Comparison of ENCODE assay signal across 15 cellular contexts in genomic region chrX:72108666-72109065, GRCh38. TPM values are rescaled to one million over a fixed set of nuclear protein-coding genes. Genes with fewer than 3 reads are reported as not detected.
DNase-seq lines count a peak whose midpoint lies in the region; TF ChIP-seq lines count a peak whose summit lies in the region.
"Had no signal": no experiment of that assay in that cellular context is flagged by ENCODE, and none has a peak within 500 bp of the region (broad histone marks: within the 10 kb centered on the region; RNA-seq: fewer than 3 reads in every experiment).

No MANE protein-coding gene starts in this region.

- no peaks in the 10 kb centered on the region for H3K9me2 ChIP-seq in OCI-LY7 (ENCODE audit: insufficient read depth, low read length)

- H3K27ac ChIP-seq in HEK293 (ENCODE audit: extremely low read depth, low read depth, low read length) (no peak overlapping the region), osteoblast (ENCODE audit: low read depth, low read length) (no peak overlapping the region), sigmoid colon (no peak overlapping the region), OCI-LY7 (ENCODE audit: low read depth, low read length, poor library complexity, severe bottlenecking) (no peak overlapping the region)

- H3K4me2 ChIP-seq in osteoblast (ENCODE audit: insufficient read depth, low read length) (no peak overlapping the region), OCI-LY7 (ENCODE audit: low read length) (no peak overlapping the region)
- H3K4me2 ChIP-seq: GM23338 had no signal

- H3K4me1 Mint-ChIP-seq in CD14-positive monocyte = peaks cover 83% of the 10 kb centered on the region
- peaks cover 29% of the 10 kb centered on the region for H3K4me1 Mint-ChIP-seq in endothelial cell (ENCODE audit: unreplicated experiment)

- CTCF ChIA-PET in HEK293 (lab: Yijun Ruan, JAX) (interaction anchor here (5.3 kb wide), 1 partner anchor 17 kb away, joined by 33 read pairs; no protein-coding TSS in a partner anchor), OCI-LY7 (lab: Charles Lee; ENCODE audit: unreplicated experiment) (no interaction called here)

- no peak for DNase-seq in CD14-positive monocyte (ENCODE audit: low spot score)
- DNase-seq in endothelial cell (ENCODE audit: low spot score) = no peak
- peak; percentile 38 for DNase-seq in osteoblast (ENCODE audit: insufficient read length, low spot score, missing footprints)
- DNase-seq in sigmoid colon = no peak
- no peak for DNase-seq in central memory CD4-positive, alpha-beta T cell
- no peak for DNase-seq in OCI-LY7 (ENCODE audit: low spot score)
- no peak for DNase-seq in NK-92 (lab: John Stamatoyannopoulos, UW; ENCODE audit: unreplicated experiment)
- DNase-seq: BE2C, Calu3, DMS 273 treated with DMSO at 0.1 percent for 48 hours, H7, IMR-90 had no signal

- no peaks in the 10 kb centered on the region for H3K36me3 ChIP-seq in HEK293 (ENCODE audit: control insufficient read depth in 2 of 2, insufficient read depth in 1 of 2, low read length in 2 of 2)
- H3K36me3 ChIP-seq in osteoblast (ENCODE audit: insufficient read depth, low read length) = no peaks in the 10 kb centered on the region
- no peaks in the 10 kb centered on the region for H3K36me3 ChIP-seq in sigmoid colon
- H3K36me3 ChIP-seq in OCI-LY7 (ENCODE audit: insufficient read depth, low read length) = no peaks in the 10 kb centered on the region

- no peak overlapping the region for H3K4me3 Mint-ChIP-seq in CD14-positive monocyte
- H3K4me3 Mint-ChIP-seq in endothelial cell (ENCODE audit: unreplicated experiment) = peak overlapping the region; percentile 18
- H3K4me3 Mint-ChIP-seq: GM23338 had no signal

- H3K9me3 Mint-ChIP-seq in CD14-positive monocyte (peaks cover 0 to 12% (median 0%) of the 10 kb centered on the region in 7 donors), endothelial cell (ENCODE audit: unreplicated experiment) (no peaks in the 10 kb centered on the region)
- H3K9me3 Mint-ChIP-seq: GM23338 had no signal

- peaks cover 34% of the 10 kb centered on the region for H3K27me3 ChIP-seq in osteoblast (ENCODE audit: insufficient read depth, low read length)
- no peaks in the 10 kb centered on the region for H3K27me3 ChIP-seq in sigmoid colon
- H3K27me3 ChIP-seq: BE2C had no signal

- BruUV-seq in OCI-LY7 (replicated peaks; lab: Mats Ljungman, UMichigan) = no TSS peak

- peaks cover 0 to 37% (median 0%) of the 10 kb centered on the region in 3 donors for H3K27me3 Mint-ChIP-seq in CD14-positive monocyte (ENCODE audit: low read depth in 3 of 3)
- no peaks in the 10 kb centered on the region for H3K27me3 Mint-ChIP-seq in endothelial cell (ENCODE audit: unreplicated experiment)

- TF ChIP-seq CTCF in CD14-positive monocyte (IDR thresholded peaks at IDR 0.05) = no peak
- TF ChIP-seq CTCF in HEK293 (tag by site-specific recombination; IDR thresholded peaks at IDR 0.05) = no peak
- no peak for TF ChIP-seq CTCF in endothelial cell (IDR thresholded peaks at IDR 0.05; ENCODE audit: unreplicated experiment)
- no peak for TF ChIP-seq CTCF in osteoblast (IDR thresholded peaks at IDR 0.05; ENCODE audit: extremely low read depth, low read depth, low read length)
- TF ChIP-seq CTCF in sigmoid colon (IDR thresholded peaks at IDR 0.05) = no peak
- TF ChIP-seq CTCF in OCI-LY7 (conservative IDR thresholded peaks at IDR 0.05; ENCODE audit: low read length) = no peak

- H3K4me1 ChIP-seq in HEK293 (ENCODE audit: control insufficient read depth, insufficient read depth, low read length) (no peaks in the 10 kb centered on the region), osteoblast (ENCODE audit: insufficient read depth, low read length) (no peaks in the 10 kb centered on the region), sigmoid colon (peaks cover 0 to 7% (median 2%) of the 10 kb centered on the region in 4 donors), OCI-LY7 (ENCODE audit: insufficient read depth, low read length, poor library complexity, severe bottlenecking) (no peaks in the 10 kb centered on the region)

- TF ChIP-seq EP300 in sigmoid colon (IDR thresholded peaks at IDR 0.05) = no peak

- no peak for TF ChIP-seq POLR2A in sigmoid colon (IDR thresholded peaks at IDR 0.05)

- H4K20me1 ChIP-seq in osteoblast (ENCODE audit: insufficient read depth, low read length) (peaks cover 2% of the 10 kb centered on the region), OCI-LY7 (ENCODE audit: insufficient read depth, low read length) (no peaks in the 10 kb centered on the region)

- intact Hi-C loops in CD14-positive monocyte (cut with micrococcal nuclease) = loop anchor here in 1 of 2 donors (2.0 kb wide), 1 partner anchor 14 kb away; no protein-coding TSS in a partner anchor
- intact Hi-C loops in sigmoid colon (cut with DNase I) = no loop called here
- intact Hi-C loops in OCI-LY7 (cut with micrococcal nuclease; ENCODE audit: unreplicated experiment) = no loop called here

- H3K9me3 ChIP-seq in HEK293 (ENCODE audit: control insufficient read depth, insufficient read depth, low read depth, low read length) = no peaks in the 10 kb centered on the region
- no peaks in the 10 kb centered on the region for H3K9me3 ChIP-seq in osteoblast (ENCODE audit: low read depth, low read length)
- H3K9me3 ChIP-seq in sigmoid colon = no peaks in the 10 kb centered on the region
- no peaks in the 10 kb centered on the region for H3K9me3 ChIP-seq in OCI-LY7 (ENCODE audit: low read length)
- H3K9me3 ChIP-seq: BE2C had no signal

- WGBS in sigmoid colon, 2 donors = 92 to 96% methylated on average over 10 of the region's 10 CpGs

- H3K27ac Mint-ChIP-seq in CD14-positive monocyte (peak overlapping the region; percentile 84 to 98 (median 95)), endothelial cell (ENCODE audit: unreplicated experiment) (no peak overlapping the region)
- H3K27ac Mint-ChIP-seq: GM23338 had no signal

- H3K79me2 ChIP-seq in osteoblast (ENCODE audit: insufficient read depth, low read length) = no peaks in the 10 kb centered on the region
- H3K79me2 ChIP-seq in OCI-LY7 (ENCODE audit: insufficient read depth, low read depth, low read length) = no peaks in the 10 kb centered on the region

- H3K4me3 ChIP-seq in HEK293 (ENCODE audit: low read depth, low read length) (no peak overlapping the region), osteoblast (ENCODE audit: insufficient read depth, low read length) (no peak overlapping the region), sigmoid colon (no peak overlapping the region), OCI-LY7 (ENCODE audit: low read depth, low read length, poor library complexity, severe bottlenecking) (no peak overlapping the region)
- H3K4me3 ChIP-seq: GM23338 had no signal

- H2AFZ ChIP-seq in osteoblast (ENCODE audit: low read length) (no peak overlapping the region), OCI-LY7 (ENCODE audit: low read length) (no peak overlapping the region)
- H2AFZ ChIP-seq: GM23338 had no signal

- H3K36me3 Mint-ChIP-seq in CD14-positive monocyte = peaks cover 33 to 39% of the 10 kb centered on the region in 2 donors
- peaks cover 31% of the 10 kb centered on the region for H3K36me3 Mint-ChIP-seq in endothelial cell (ENCODE audit: low read depth, unreplicated experiment)

- POLR2A ChIA-PET in HEK293 (lab: Yijun Ruan, JAX) (no interaction called here), OCI-LY7 (lab: Charles Lee) (no interaction called here)

TF ChIP-seq in HEK293, 187 proteins besides CTCF, POLR2A, EP300 and RAD21:
- TF ChIP-seq ZBTB1 (tag by site-specific recombination; IDR thresholded peaks at IDR 0.05) (no peak), ZNF623 (tag by site-specific recombination; IDR thresholded peaks at IDR 0.05) (peak; percentile 87), SP2 (tag by site-specific recombination; IDR thresholded peaks at IDR 0.05) (no peak), YY2 (tag by site-specific recombination; IDR thresholded peaks at IDR 0.05) (no peak), ZSCAN23 (tag by site-specific recombination; IDR thresholded peaks at IDR 0.05) (no peak), ZNF664 (tag by site-specific recombination; IDR thresholded peaks at IDR 0.05) (no peak)

RNA-seq across cellular contexts. Expression of gene RTL5, which starts 23.0 kb away (rescaled TPM):
- under 1 TPM; 0.24 to 0.59 TPM for polyA plus RNA-seq in CD14-positive monocyte
- 8.5 TPM for total RNA-seq in endothelial cell (ENCODE audit: unreplicated experiment)
- 2.1 and 2.2 TPM in 2 replicates for total RNA-seq in osteoblast
- 1 to 10 TPM; 2.7 to 7.5 (median 4.8) TPM for total RNA-seq in sigmoid colon
- polyA plus RNA-seq in sigmoid colon = 1 to 10 TPM in 2 of 3 donors, under 1 TPM in 1; 0.46 to 1.8 (median 1.6) TPM
- not detected in 2 replicates for total RNA-seq in OCI-LY7 (2014; rRNA removed; shearing (Covaris generic))
- not detected in 2 replicates for total RNA-seq in OCI-LY7 (2022)
- total RNA-seq: HT-29 had no signal
